2 cellular contexts compared by ENCODE assay signal in the genomic region with DNA sequence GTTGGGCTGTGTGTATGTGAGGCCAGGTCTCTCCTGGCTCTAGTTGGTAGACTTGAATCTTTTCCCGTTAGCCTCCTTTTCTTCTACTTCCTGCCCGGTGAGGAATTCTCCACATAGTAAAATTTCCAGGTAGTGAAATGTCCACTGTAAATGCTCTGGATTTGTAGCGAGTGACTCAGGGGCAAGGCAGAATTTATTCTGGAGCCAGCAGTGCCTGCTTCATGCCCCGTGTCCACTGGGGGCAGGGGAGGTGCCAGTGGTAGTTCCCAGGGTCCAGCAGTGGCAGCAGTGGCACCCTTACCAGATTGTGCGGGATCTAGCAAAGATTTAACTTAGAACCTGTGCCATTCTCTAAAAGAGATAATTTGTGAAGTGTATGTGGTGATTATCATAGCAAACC.
TF ChIP-seq lines count a peak whose summit lies in the region.

No MANE protein-coding gene starts in this region.

TF ChIP-seq in SK-N-SH, 30 proteins besides CTCF, POLR2A, EP300 and RAD21:
- TF ChIP-seq, protein P1, sequence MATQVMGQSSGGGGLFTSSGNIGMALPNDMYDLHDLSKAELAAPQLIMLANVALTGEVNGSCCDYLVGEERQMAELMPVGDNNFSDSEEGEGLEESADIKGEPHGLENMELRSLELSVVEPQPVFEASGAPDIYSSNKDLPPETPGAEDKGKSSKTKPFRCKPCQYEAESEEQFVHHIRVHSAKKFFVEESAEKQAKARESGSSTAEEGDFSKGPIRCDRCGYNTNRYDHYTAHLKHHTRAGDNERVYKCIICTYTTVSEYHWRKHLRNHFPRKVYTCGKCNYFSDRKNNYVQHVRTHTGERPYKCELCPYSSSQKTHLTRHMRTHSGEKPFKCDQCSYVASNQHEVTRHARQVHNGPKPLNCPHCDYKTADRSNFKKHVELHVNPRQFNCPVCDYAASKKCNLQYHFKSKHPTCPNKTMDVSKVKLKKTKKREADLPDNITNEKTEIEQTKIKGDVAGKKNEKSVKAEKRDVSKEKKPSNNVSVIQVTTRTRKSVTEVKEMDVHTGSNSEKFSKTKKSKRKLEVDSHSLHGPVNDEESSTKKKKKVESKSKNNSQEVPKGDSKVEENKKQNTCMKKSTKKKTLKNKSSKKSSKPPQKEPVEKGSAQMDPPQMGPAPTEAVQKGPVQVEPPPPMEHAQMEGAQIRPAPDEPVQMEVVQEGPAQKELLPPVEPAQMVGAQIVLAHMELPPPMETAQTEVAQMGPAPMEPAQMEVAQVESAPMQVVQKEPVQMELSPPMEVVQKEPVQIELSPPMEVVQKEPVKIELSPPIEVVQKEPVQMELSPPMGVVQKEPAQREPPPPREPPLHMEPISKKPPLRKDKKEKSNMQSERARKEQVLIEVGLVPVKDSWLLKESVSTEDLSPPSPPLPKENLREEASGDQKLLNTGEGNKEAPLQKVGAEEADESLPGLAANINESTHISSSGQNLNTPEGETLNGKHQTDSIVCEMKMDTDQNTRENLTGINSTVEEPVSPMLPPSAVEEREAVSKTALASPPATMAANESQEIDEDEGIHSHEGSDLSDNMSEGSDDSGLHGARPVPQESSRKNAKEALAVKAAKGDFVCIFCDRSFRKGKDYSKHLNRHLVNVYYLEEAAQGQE (IDR thresholded peaks at IDR 0.05; ENCODE audit: low read depth, low read length) = no peak
- TF ChIP-seq CHD2 (IDR thresholded peaks at IDR 0.05; ENCODE audit: low read length, partially characterized antibody) = no peak

TF ChIP-seq in SK-N-SH treated with all-trans-retinoic acid at 6 μM for 48 hours, 23 proteins besides CTCF, POLR2A, EP300 and RAD21 (continued from another document):
- no peak for TF ChIP-seq TOX (CRISPR knock-in tag; IDR thresholded peaks at IDR 0.05; ENCODE audit: borderline replicate concordance)
- TF ChIP-seq, protein P2, sequence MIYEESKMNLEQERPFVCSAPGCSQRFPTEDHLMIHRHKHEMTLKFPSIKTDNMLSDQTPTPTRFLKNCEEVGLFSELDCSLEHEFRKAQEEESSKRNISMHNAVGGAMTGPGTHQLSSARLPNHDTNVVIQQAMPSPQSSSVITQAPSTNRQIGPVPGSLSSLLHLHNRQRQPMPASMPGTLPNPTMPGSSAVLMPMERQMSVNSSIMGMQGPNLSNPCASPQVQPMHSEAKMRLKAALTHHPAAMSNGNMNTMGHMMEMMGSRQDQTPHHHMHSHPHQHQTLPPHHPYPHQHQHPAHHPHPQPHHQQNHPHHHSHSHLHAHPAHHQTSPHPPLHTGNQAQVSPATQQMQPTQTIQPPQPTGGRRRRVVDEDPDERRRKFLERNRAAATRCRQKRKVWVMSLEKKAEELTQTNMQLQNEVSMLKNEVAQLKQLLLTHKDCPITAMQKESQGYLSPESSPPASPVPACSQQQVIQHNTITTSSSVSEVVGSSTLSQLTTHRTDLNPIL (CRISPR knock-in tag; IDR thresholded peaks at IDR 0.05; ENCODE audit: low read depth) = no peak
- TF ChIP-seq, protein P3, sequence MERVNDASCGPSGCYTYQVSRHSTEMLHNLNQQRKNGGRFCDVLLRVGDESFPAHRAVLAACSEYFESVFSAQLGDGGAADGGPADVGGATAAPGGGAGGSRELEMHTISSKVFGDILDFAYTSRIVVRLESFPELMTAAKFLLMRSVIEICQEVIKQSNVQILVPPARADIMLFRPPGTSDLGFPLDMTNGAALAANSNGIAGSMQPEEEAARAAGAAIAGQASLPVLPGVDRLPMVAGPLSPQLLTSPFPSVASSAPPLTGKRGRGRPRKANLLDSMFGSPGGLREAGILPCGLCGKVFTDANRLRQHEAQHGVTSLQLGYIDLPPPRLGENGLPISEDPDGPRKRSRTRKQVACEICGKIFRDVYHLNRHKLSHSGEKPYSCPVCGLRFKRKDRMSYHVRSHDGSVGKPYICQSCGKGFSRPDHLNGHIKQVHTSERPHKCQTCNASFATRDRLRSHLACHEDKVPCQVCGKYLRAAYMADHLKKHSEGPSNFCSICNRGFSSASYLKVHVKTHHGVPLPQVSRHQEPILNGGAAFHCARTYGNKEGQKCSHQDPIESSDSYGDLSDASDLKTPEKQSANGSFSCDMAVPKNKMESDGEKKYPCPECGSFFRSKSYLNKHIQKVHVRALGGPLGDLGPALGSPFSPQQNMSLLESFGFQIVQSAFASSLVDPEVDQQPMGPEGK (CRISPR knock-in tag; IDR thresholded peaks at IDR 0.05; ENCODE audit: borderline replicate concordance) = no peak
TF ChIP-seq in SK-N-SH treated with all-trans-retinoic acid at 6 μM for 48 hours: peak in this region for 0.
